ENCODE assay signal across 10 cellular contexts in genomic region chr16:87206646-87207451, GRCh38.
A peak's percentile ranks its signal among the peaks of the same experiment; 100 is the strongest.
DNase-seq lines count a peak whose midpoint lies in the region; ATAC-seq, FAIRE-seq and TF ChIP-seq lines count a peak whose summit lies in the region.
"Had no signal": no experiment of that assay in that cellular context is flagged by ENCODE, and none has a peak within 500 bp of the region (broad histone marks: within the 10 kb centered on the region; RNA-seq: fewer than 3 reads in every experiment).

No MANE protein-coding gene starts in this region.

- H3K27ac Mint-ChIP-seq in chondrocyte (ENCODE audit: unreplicated experiment): peak overlapping the region; percentile 94
- H3K27ac Mint-ChIP-seq: activated CD4-positive, alpha-beta memory T cell treated with anti-CD3 and anti-CD28 coated beads for 36 hours; activated naive CD4-positive, alpha-beta T cell treated with anti-CD3 and anti-CD28 coated beads, Interleukin-2, amount 10 ng/mL, durations not matched to agents 7 days and 5 days had no signal

- H3K4me1 ChIP-seq in keratinocyte (ENCODE audit: control insufficient read depth, extremely low read depth, insufficient read depth, low read length) (peaks cover 21% of the 10 kb centered on the region), OCI-LY7 (ENCODE audit: insufficient read depth, low read length, poor library complexity, severe bottlenecking) (no peaks in the 10 kb centered on the region)

- H3K4me1 Mint-ChIP-seq in chondrocyte (ENCODE audit: low read depth): peaks cover 56% of the 10 kb centered on the region
- H3K4me1 Mint-ChIP-seq: activated naive CD4-positive, alpha-beta T cell treated with anti-CD3 and anti-CD28 coated beads, Interleukin-2, amount 10 ng/mL, durations not matched to agents 7 days and 5 days had no signal

- peak overlapping the region; percentile 10 for H3K4me3 Mint-ChIP-seq in chondrocyte (ENCODE audit: unreplicated experiment)
- H3K4me3 Mint-ChIP-seq: activated CD4-positive, alpha-beta memory T cell treated with anti-CD3 and anti-CD28 coated beads for 36 hours; activated naive CD4-positive, alpha-beta T cell treated with anti-CD3 and anti-CD28 coated beads, Interleukin-2, amount 10 ng/mL, durations not matched to agents 7 days and 5 days had no signal

- TF ChIP-seq CTCF in chondrocyte (IDR thresholded peaks at IDR 0.05) (no peak), keratinocyte (optimal IDR thresholded peaks at IDR 0.05 in 1 of 3, IDR thresholded peaks at IDR 0.05 in 1 of 3, conservative IDR thresholded peaks at IDR 0.05 in 1 of 3; ENCODE audit: extremely low read depth in 1 of 3, insufficient read depth in 2 of 3, low read length in 3 of 3) (no peak), OCI-LY7 (conservative IDR thresholded peaks at IDR 0.05; ENCODE audit: low read length) (no peak)

- no peaks in the 10 kb centered on the region for H3K79me2 ChIP-seq in keratinocyte (ENCODE audit: control insufficient read depth, insufficient read depth, low read length)
- no peaks in the 10 kb centered on the region for H3K79me2 ChIP-seq in OCI-LY7 (ENCODE audit: insufficient read depth, low read depth, low read length)

- no TSS peak for BruUV-seq in OCI-LY7 (replicated peaks; lab: Mats Ljungman, UMichigan)

- H3K4me2 ChIP-seq in keratinocyte (ENCODE audit: control insufficient read depth, extremely low read depth, insufficient read depth, low read depth, low read length): peak overlapping the region; percentile 80
- no peak overlapping the region for H3K4me2 ChIP-seq in OCI-LY7 (ENCODE audit: low read length)

- CTCF ChIA-PET in OCI-LY7 (lab: Charles Lee; ENCODE audit: unreplicated experiment): no interaction called here

- intact Hi-C loops in OCI-LY7 (cut with micrococcal nuclease; ENCODE audit: unreplicated experiment): no loop called here

- H4K20me1 ChIP-seq in keratinocyte (ENCODE audit: control insufficient read depth, extremely low read depth, insufficient read depth, low read length): no peaks in the 10 kb centered on the region
- H4K20me1 ChIP-seq in OCI-LY7 (ENCODE audit: insufficient read depth, low read length): no peaks in the 10 kb centered on the region

- H3K9me3 ChIP-seq in MG63 (no peaks in the 10 kb centered on the region), keratinocyte (ENCODE audit: control insufficient read depth, low read depth, low read length) (peaks cover 1% of the 10 kb centered on the region), OCI-LY7 (ENCODE audit: low read length) (no peaks in the 10 kb centered on the region)

- peak; percentile 61 for FAIRE-seq in keratinocyte (lab: Jason Lieb, UNC)

- H3K4me3 ChIP-seq in MG63: no peak overlapping the region
- H3K4me3 ChIP-seq in keratinocyte (ENCODE audit: control insufficient read depth in 2 of 3, extremely low read depth in 1 of 3, insufficient read depth in 2 of 3, low read depth in 1 of 3, low read length in 3 of 3): peak overlapping the region in 1 of 3 experiments; percentile 12
- H3K4me3 ChIP-seq in OCI-LY7 (ENCODE audit: low read depth, low read length, poor library complexity, severe bottlenecking): no peak overlapping the region

- peaks cover 1% of the 10 kb centered on the region for H3K9me3 Mint-ChIP-seq in chondrocyte (ENCODE audit: low read depth)
- H3K9me3 Mint-ChIP-seq: activated CD4-positive, alpha-beta memory T cell treated with anti-CD3 and anti-CD28 coated beads for 36 hours; activated naive CD4-positive, alpha-beta T cell treated with anti-CD3 and anti-CD28 coated beads, Interleukin-2, amount 10 ng/mL, durations not matched to agents 7 days and 5 days had no signal

- dilution Hi-C loops in keratinocyte (cut with MboI; ENCODE audit: extremely low pct_ligation_motif_present, low sequenced_read_pairs): no loop called here

- ATAC-seq in activated CD4-positive, CD25-positive, alpha-beta regulatory T cell treated with anti-CD3 and anti-CD28 coated beads, Interleukin-2, amount 50 U/mL, for 24 hours: no peak

- H3K27me3 Mint-ChIP-seq in chondrocyte (ENCODE audit: low read depth): no peaks in the 10 kb centered on the region

- no peaks in the 10 kb centered on the region for H3K36me3 Mint-ChIP-seq in chondrocyte (ENCODE audit: low read depth)
- H3K36me3 Mint-ChIP-seq: activated CD4-positive, alpha-beta memory T cell treated with anti-CD3 and anti-CD28 coated beads for 36 hours; activated naive CD4-positive, alpha-beta T cell treated with anti-CD3 and anti-CD28 coated beads, Interleukin-2, amount 10 ng/mL, durations not matched to agents 7 days and 5 days had no signal

- H3K9me1 ChIP-seq in keratinocyte (ENCODE audit: control insufficient read depth, extremely low read depth, insufficient read depth, low read length): no peaks in the 10 kb centered on the region

- H3K27me3 ChIP-seq in MG63 (no peaks in the 10 kb centered on the region), keratinocyte (ENCODE audit: control insufficient read depth, extremely low read depth, insufficient read depth, low read length) (no peaks in the 10 kb centered on the region)

- H2AFZ ChIP-seq in keratinocyte (ENCODE audit: control insufficient read depth, low read length): no peak overlapping the region
- H2AFZ ChIP-seq in OCI-LY7 (ENCODE audit: low read length): no peak overlapping the region

- H3K27ac ChIP-seq in keratinocyte (ENCODE audit: control insufficient read depth, insufficient read depth, low read length) (peak overlapping the region; percentile 72), OCI-LY7 (ENCODE audit: low read depth, low read length, poor library complexity, severe bottlenecking) (no peak overlapping the region)

- POLR2A ChIA-PET in OCI-LY7 (lab: Charles Lee): no interaction called here

- peak overlapping the region; percentile 59 for H3K9ac ChIP-seq in keratinocyte (ENCODE audit: control insufficient read depth, extremely low read depth, insufficient read depth, low read length)

- no peaks in the 10 kb centered on the region for H3K9me2 ChIP-seq in OCI-LY7 (ENCODE audit: insufficient read depth, low read length)

- H3K36me3 ChIP-seq in MG63 (no peaks in the 10 kb centered on the region), keratinocyte (ENCODE audit: control insufficient read depth in 2 of 2, extremely low read depth in 1 of 2, insufficient read depth in 2 of 2, low read length in 2 of 2) (no peaks in the 10 kb centered on the region), OCI-LY7 (ENCODE audit: insufficient read depth, low read length) (no peaks in the 10 kb centered on the region)

- DNase-seq in MG63: peak; percentile 45
- DNase-seq in chondrocyte (ENCODE audit: low spot score): no peak
- peak; percentile 88 for DNase-seq in keratinocyte (ENCODE audit: low read depth, low spot score)
- no peak for DNase-seq in SHP77 (lab: John Stamatoyannopoulos, UW)
- DNase-seq in NCI-H1092 (lab: John Stamatoyannopoulos, UW): no peak
- no peak for DNase-seq in OCI-LY7 (ENCODE audit: low spot score)
- DNase-seq: activated CD4-positive, alpha-beta memory T cell treated with anti-CD3 and anti-CD28 coated beads for 36 hours; activated naive CD4-positive, alpha-beta T cell treated with anti-CD3 and anti-CD28 coated beads, Interleukin-2, amount 10 ng/mL, durations not matched to agents 7 days and 5 days; NCI-H69 had no signal

Comparison
In these comparisons a context has a peak if more than half of its experiments do, and no peak if none do; other contexts are left out.
1. DNase-seq: peak in MG63 (single experiment) and keratinocyte (single experiment); none in chondrocyte (single experiment), SHP77 (0 of 2), NCI-H1092 (single experiment) and OCI-LY7 (single experiment).